In the genomic region with DNA sequence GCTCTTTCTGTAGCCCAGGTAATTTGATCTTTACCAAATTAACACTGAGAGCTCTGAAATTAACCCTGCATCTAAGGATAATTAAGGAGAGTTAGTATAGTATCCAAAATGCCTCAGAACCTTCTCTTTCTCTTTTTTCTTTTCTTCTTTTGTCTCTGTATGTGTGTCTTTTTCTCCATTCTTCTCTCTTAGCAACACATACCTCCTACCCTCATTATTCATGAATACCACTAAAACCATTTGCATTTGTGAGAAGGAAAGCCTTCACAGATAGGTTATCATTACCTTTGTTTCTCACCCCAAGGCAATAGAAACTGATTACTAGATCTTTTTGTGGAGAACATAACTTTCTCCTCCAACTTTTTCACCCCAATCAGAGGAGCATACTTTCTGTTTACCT, we compare ENCODE assay signal across 21 cellular contexts.
DNase-seq lines count a peak whose midpoint lies in the region; FAIRE-seq lines count a peak whose summit lies in the region.
"Had no signal": no experiment of that assay in that cellular context is flagged by ENCODE, and none has a peak within 500 bp of the region (broad histone marks: within the 10 kb centered on the region; RNA-seq: fewer than 3 reads in every experiment).

No MANE protein-coding gene starts in this region.

- no peaks in the 10 kb centered on the region for H3K79me1 ChIP-seq in mesendoderm (ENCODE audit: low read length)

- FAIRE-seq in GM19239 (lab: Jason Lieb, UNC), result no peak
- FAIRE-seq: D721Med, GM12892, HTR-8/SVneo had no signal

- no peak overlapping the region for H2BK120ac ChIP-seq in mesendoderm (ENCODE audit: low read depth, low read length)

- no peak overlapping the region for H4K8ac ChIP-seq in mesendoderm (ENCODE audit: low read depth, low read length)

- no peak overlapping the region for H3K23ac ChIP-seq in mesendoderm (ENCODE audit: low read length)

- H3K27me3 ChIP-seq in NT2/D1 (ENCODE audit: insufficient read depth, insufficient read length), result no peaks in the 10 kb centered on the region
- H3K27me3 ChIP-seq in mesendoderm (ENCODE audit: insufficient read depth, low read length, poor library complexity), result no peaks in the 10 kb centered on the region

- H2AK5ac ChIP-seq in mesendoderm (ENCODE audit: low read length), result no peak overlapping the region

- H3K56ac ChIP-seq in mesendoderm (ENCODE audit: low read length), result no peak overlapping the region

- H3K9ac ChIP-seq in NT2/D1 (ENCODE audit: insufficient read length, low read depth), result no peak overlapping the region
- H3K9ac ChIP-seq in mesendoderm (ENCODE audit: low read length), result no peak overlapping the region
- H3K9ac ChIP-seq: GM23248 had no signal

- no peak overlapping the region for H3K27ac ChIP-seq in mesendoderm (ENCODE audit: low read depth, low read length)
- H3K27ac ChIP-seq: 22Rv1, GM23248 had no signal

- no peaks in the 10 kb centered on the region for H3K9me3 ChIP-seq in NT2/D1 (ENCODE audit: insufficient read depth, low read length)

- H2BK15ac ChIP-seq in mesendoderm (replicated peaks; ENCODE audit: low read depth), result no peak overlapping the region

- no peak overlapping the region for H3K18ac ChIP-seq in mesendoderm (ENCODE audit: low read length)

- no peak overlapping the region for H3K4ac ChIP-seq in mesendoderm (ENCODE audit: low read depth, low read length)

- no peaks in the 10 kb centered on the region for H3K79me2 ChIP-seq in mesendoderm (ENCODE audit: control insufficient read depth, insufficient read depth, low read length)

- H4K5ac ChIP-seq in mesendoderm (ENCODE audit: low read length), result no peak overlapping the region

- DNase-seq in NCI-H1105 treated with DMSO at 0.1 percent for 48 hours (lab: John Stamatoyannopoulos, UW), result peak; percentile 9
- no peak for DNase-seq in NCI-H1105 (lab: John Stamatoyannopoulos, UW)
- DNase-seq in NT2/D1 (ENCODE audit: low read depth, low spot score), result peak; percentile 3
- DNase-seq in mesendoderm, result peak; percentile 74
- DNase-seq in GM19239 (ENCODE audit: insufficient read length, low spot score), result no peak
- no peak for DNase-seq in NCI-H524 (lab: John Stamatoyannopoulos, UW)
- DNase-seq in pons (ENCODE audit: low spot score), result no peak
- DNase-seq: CD8-positive, alpha-beta T cell; COR-L47; DMS153; DMS79 treated with DMSO at 0.1 percent for 48 hours; EL; GDM1; GM23248; HCEC 1CT; HFFc6; KG1 had no signal

- H3K4me3 ChIP-seq in NT2/D1 (ENCODE audit: insufficient read length, low read depth) (no peak overlapping the region), mesendoderm (ENCODE audit: low read length) (no peak overlapping the region)
- H3K4me3 ChIP-seq: GM23248 had no signal

- no peaks in the 10 kb centered on the region for H3K4me1 ChIP-seq in NT2/D1 (ENCODE audit: insufficient read depth, insufficient read length)
- no peaks in the 10 kb centered on the region for H3K4me1 ChIP-seq in mesendoderm (ENCODE audit: control insufficient read depth, low read depth, low read length)

- no peak overlapping the region for H3K4me2 ChIP-seq in mesendoderm (ENCODE audit: low read length)

- no peak overlapping the region for H2BK5ac ChIP-seq in mesendoderm (ENCODE audit: low read length)

- H3K36me3 ChIP-seq in NT2/D1 (ENCODE audit: insufficient read depth, insufficient read length, low read length) (no peaks in the 10 kb centered on the region), mesendoderm (ENCODE audit: control insufficient read depth, insufficient read depth, low read length) (no peaks in the 10 kb centered on the region)

Comparison
In these comparisons a context has a peak if more than half of its experiments do, and no peak if none do; other contexts are left out.
1. DNase-seq: peak in NCI-H1105 treated with DMSO at 0.1 percent for 48 hours (single experiment), NT2/D1 (single experiment) and mesendoderm (single experiment); none in NCI-H1105 (single experiment), GM19239 (single experiment), NCI-H524 (0 of 2) and pons (single experiment).